In the genomic region with DNA sequence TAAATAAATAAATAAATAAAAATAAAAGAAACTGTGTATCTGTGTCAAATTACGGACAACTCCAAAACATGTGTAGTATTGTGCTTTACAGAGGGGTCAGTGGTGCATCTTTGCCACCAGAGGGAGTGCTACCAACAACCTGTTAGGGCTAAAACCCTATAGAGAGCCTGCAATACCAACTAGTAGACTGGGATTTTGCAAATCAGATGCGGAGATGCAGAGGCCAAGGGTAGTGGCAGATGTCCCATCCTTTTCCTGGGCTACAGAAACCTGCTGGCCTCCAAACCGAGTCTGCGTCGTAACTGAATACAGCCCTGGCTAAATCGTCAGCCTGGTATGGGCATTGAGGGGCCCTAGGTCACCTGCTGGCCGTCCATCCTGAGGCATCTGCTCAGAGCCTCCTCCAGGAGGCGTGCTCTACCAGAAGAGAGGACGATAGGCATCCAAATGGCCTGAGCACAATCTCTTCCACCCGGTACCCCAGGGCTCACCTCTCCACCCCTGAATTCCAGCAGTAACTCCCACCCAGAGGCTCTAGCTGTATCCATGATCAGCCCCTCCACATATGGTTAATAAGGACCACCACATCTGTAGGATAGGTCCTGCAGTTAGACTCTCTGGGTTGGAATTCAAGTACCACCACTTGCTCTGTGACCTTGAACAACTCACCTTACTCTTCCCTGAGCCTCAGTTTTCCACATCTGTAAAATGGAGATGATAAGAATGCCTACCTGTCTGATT, we compare ENCODE assay signal across 8 cellular contexts. TPM values are rescaled to one million over a fixed set of nuclear protein-coding genes. Genes with fewer than 3 reads are reported as not detected.
DNase-seq lines count a peak whose midpoint lies in the region; ATAC-seq and TF ChIP-seq lines count a peak whose summit lies in the region.

No MANE protein-coding gene starts in this region.

- no peak overlapping the region for H3K27ac ChIP-seq in Karpas-422 (ENCODE audit: low read length)
- H3K27ac ChIP-seq in PC-3 (ENCODE audit: low read length) = no peak overlapping the region
- H3K27ac ChIP-seq in fibroblast of lung (ENCODE audit: insufficient read depth, low read length) = no peak overlapping the region
- H3K27ac ChIP-seq in uterus = no peak overlapping the region

- TF ChIP-seq POLR2A in uterus (IDR thresholded peaks at IDR 0.05) = no peak

- ATAC-seq in PC-3 = peak; percentile 97
- ATAC-seq in natural killer cell treated with Interleukin-12 subunit alpha and Interleukin-12 subunit beta and Interleukin-15 and Interleukin-18, amount 100 ng/mL, for 72 hours = peak; percentile 94 to 95

- H3K9me2 ChIP-seq in Karpas-422 (replicated peaks; ENCODE audit: insufficient read depth, low read length) (no peaks in the 10 kb centered on the region), PC-3 (replicated peaks; ENCODE audit: low read length) (no peaks in the 10 kb centered on the region)

- TF ChIP-seq CTCF in PC-3 (conservative IDR thresholded peaks at IDR 0.05; ENCODE audit: low read depth, low read length) (peak; percentile 76), fibroblast of lung (conservative IDR thresholded peaks at IDR 0.05 in 1 of 2, IDR thresholded peaks at IDR 0.05 in 1 of 2; ENCODE audit: low read depth in 1 of 2, low read length in 2 of 2) (peak; percentile 81 to 86), uterus (IDR thresholded peaks at IDR 0.05) (peak; percentile 70 to 87 (median 72))

- H3K4me1 ChIP-seq in Karpas-422 (ENCODE audit: low read length) = peaks cover 2% of the 10 kb centered on the region; the same call in 1 of the 2 replicates
- peaks cover 17% of the 10 kb centered on the region for H3K4me1 ChIP-seq in PC-3 (ENCODE audit: insufficient read depth, low read length)
- H3K4me1 ChIP-seq in fibroblast of lung (ENCODE audit: control insufficient read depth, extremely low read depth, insufficient read depth, low read length) = no peaks in the 10 kb centered on the region
- H3K4me1 ChIP-seq in uterus = no peaks in the 10 kb centered on the region

- peaks cover 11% of the 10 kb centered on the region for H3K4me1 Mint-ChIP-seq in activated T-helper 1 cell treated with anti-CD3 and anti-CD28 coated beads, Interleukin-12 subunit alpha, Interleukin-12 subunit beta, Interleukin-2, Interleukin-4 antibody, amounts not matched to agents 30 ng/mL and 10 ng/mL and 1 ng/mL, durations not matched to agents 14 hours and 24 hours and 36 hours (ENCODE audit: low read depth)
- H3K4me1 Mint-ChIP-seq in natural killer cell treated with Interleukin-12 subunit alpha and Interleukin-12 subunit beta and Interleukin-15 and Interleukin-18, amount 100 ng/mL, for 72 hours (ENCODE audit: low read depth in 2 of 2) = peaks cover 7 to 11% of the 10 kb centered on the region in 2 donors

- H3K27me3 ChIP-seq in Karpas-422 (ENCODE audit: low read length) (no peaks in the 10 kb centered on the region), PC-3 (ENCODE audit: low read length) (no peaks in the 10 kb centered on the region), fibroblast of lung (ENCODE audit: control insufficient read depth, insufficient read depth, low read length) (no peaks in the 10 kb centered on the region), uterus (no peaks in the 10 kb centered on the region)

- H3F3A ChIP-seq in PC-3 (ENCODE audit: low read length, unreplicated experiment) = no peaks in the 10 kb centered on the region

- intact Hi-C loops in PC-3 (cut with micrococcal nuclease) = loop anchor here (2.0 kb wide), 2 partner anchors 19 to 205 kb away; partner anchors contain the start of gene PGAM1
- intact Hi-C loops in activated T-helper 1 cell treated with anti-CD3 and anti-CD28 coated beads, Interleukin-12 subunit alpha, Interleukin-12 subunit beta, Interleukin-2, Interleukin-4 antibody, amounts not matched to agents 30 ng/mL and 10 ng/mL and 1 ng/mL, durations not matched to agents 14 hours and 24 hours and 36 hours (cut with micrococcal nuclease) = loop anchor here (1.0 to 5.0 kb wide), 5 partner anchors 21 to 146 kb away; partner anchors contain the start of genes MMS19 and UBTD1
- intact Hi-C loops in uterus (cut with DNase I; ENCODE audit: low total_unique reads) = no loop called here

- CTCF ChIA-PET in PC-3 (lab: Charles Lee) = no interaction called here

- H3K27ac Mint-ChIP-seq in activated T-helper 1 cell treated with anti-CD3 and anti-CD28 coated beads, Interleukin-12 subunit alpha, Interleukin-12 subunit beta, Interleukin-2, Interleukin-4 antibody, amounts not matched to agents 30 ng/mL and 10 ng/mL and 1 ng/mL, durations not matched to agents 14 hours and 24 hours and 36 hours = peak overlapping the region; percentile 46
- H3K27ac Mint-ChIP-seq in natural killer cell treated with Interleukin-12 subunit alpha and Interleukin-12 subunit beta and Interleukin-15 and Interleukin-18, amount 100 ng/mL, for 72 hours = peak overlapping the region; percentile 21 to 26

- H3K4me3 ChIP-seq in Karpas-422 (ENCODE audit: low read length) = peak overlapping the region; percentile 47; the same call in 1 of the 2 replicates
- peak overlapping the region; percentile 47; the same call in 1 of the 2 replicates for H3K4me3 ChIP-seq in PC-3 (ENCODE audit: low read length)
- H3K4me3 ChIP-seq in fibroblast of lung (replicated peaks in 1 of 4; ENCODE audit: control extremely low read depth in 1 of 4, insufficient read depth in 1 of 4, low read depth in 3 of 4, low read length in 4 of 4) = no peak overlapping the region
- H3K4me3 ChIP-seq in uterus = no peak overlapping the region

- no peaks in the 10 kb centered on the region for H3K27me3 Mint-ChIP-seq in activated T-helper 1 cell treated with anti-CD3 and anti-CD28 coated beads, Interleukin-12 subunit alpha, Interleukin-12 subunit beta, Interleukin-2, Interleukin-4 antibody, amounts not matched to agents 30 ng/mL and 10 ng/mL and 1 ng/mL, durations not matched to agents 14 hours and 24 hours and 36 hours (ENCODE audit: insufficient read depth)
- no peaks in the 10 kb centered on the region for H3K27me3 Mint-ChIP-seq in natural killer cell treated with Interleukin-12 subunit alpha and Interleukin-12 subunit beta and Interleukin-15 and Interleukin-18, amount 100 ng/mL, for 72 hours

- H3K9me3 ChIP-seq in Karpas-422 (ENCODE audit: low read length) (no peaks in the 10 kb centered on the region), PC-3 (ENCODE audit: low read length) (no peaks in the 10 kb centered on the region), fibroblast of lung (ENCODE audit: control insufficient read depth, insufficient read depth, low read depth, low read length) (no peaks in the 10 kb centered on the region), uterus (no peaks in the 10 kb centered on the region)

- H4K20me1 ChIP-seq in Karpas-422 (ENCODE audit: insufficient read depth, low read depth, low read length) (no peaks in the 10 kb centered on the region), PC-3 (ENCODE audit: low read length) (no peaks in the 10 kb centered on the region), fibroblast of lung (ENCODE audit: control insufficient read depth, extremely low read depth, insufficient read depth, low read length) (no peaks in the 10 kb centered on the region)

- H3K79me2 ChIP-seq in Karpas-422 (ENCODE audit: low read length) = no peaks in the 10 kb centered on the region
- no peaks in the 10 kb centered on the region for H3K79me2 ChIP-seq in PC-3 (ENCODE audit: low read length)
- no peaks in the 10 kb centered on the region for H3K79me2 ChIP-seq in fibroblast of lung (ENCODE audit: control insufficient read depth, insufficient read depth, low read length)

- H3K9me3 Mint-ChIP-seq in activated T-helper 1 cell treated with anti-CD3 and anti-CD28 coated beads, Interleukin-12 subunit alpha, Interleukin-12 subunit beta, Interleukin-2, Interleukin-4 antibody, amounts not matched to agents 30 ng/mL and 10 ng/mL and 1 ng/mL, durations not matched to agents 14 hours and 24 hours and 36 hours = no peaks in the 10 kb centered on the region
- no peaks in the 10 kb centered on the region for H3K9me3 Mint-ChIP-seq in natural killer cell treated with Interleukin-12 subunit alpha and Interleukin-12 subunit beta and Interleukin-15 and Interleukin-18, amount 100 ng/mL, for 72 hours

- H3K36me3 Mint-ChIP-seq in activated T-helper 1 cell treated with anti-CD3 and anti-CD28 coated beads, Interleukin-12 subunit alpha, Interleukin-12 subunit beta, Interleukin-2, Interleukin-4 antibody, amounts not matched to agents 30 ng/mL and 10 ng/mL and 1 ng/mL, durations not matched to agents 14 hours and 24 hours and 36 hours (ENCODE audit: low read depth) = no peaks in the 10 kb centered on the region
- no peaks in the 10 kb centered on the region for H3K36me3 Mint-ChIP-seq in natural killer cell treated with Interleukin-12 subunit alpha and Interleukin-12 subunit beta and Interleukin-15 and Interleukin-18, amount 100 ng/mL, for 72 hours

- peak overlapping the region; percentile 57 for H3K4me3 Mint-ChIP-seq in activated T-helper 1 cell treated with anti-CD3 and anti-CD28 coated beads, Interleukin-12 subunit alpha, Interleukin-12 subunit beta, Interleukin-2, Interleukin-4 antibody, amounts not matched to agents 30 ng/mL and 10 ng/mL and 1 ng/mL, durations not matched to agents 14 hours and 24 hours and 36 hours
- H3K4me3 Mint-ChIP-seq in natural killer cell treated with Interleukin-12 subunit alpha and Interleukin-12 subunit beta and Interleukin-15 and Interleukin-18, amount 100 ng/mL, for 72 hours = peak overlapping the region; percentile 58

- H3K4me2 ChIP-seq in Karpas-422 (ENCODE audit: low read depth, low read length, poor library complexity, severe bottlenecking) (peak overlapping the region; percentile 67), PC-3 (ENCODE audit: low read length) (peak overlapping the region; percentile 79), fibroblast of lung (ENCODE audit: extremely low read depth, insufficient read depth, low read length) (peak overlapping the region; percentile 30)

- H2AFZ ChIP-seq in Karpas-422 (ENCODE audit: low read length) (no peak overlapping the region), PC-3 (ENCODE audit: low read length) (peak overlapping the region; percentile 81), fibroblast of lung (ENCODE audit: low read length) (peak overlapping the region; percentile 67)

- H3K9ac ChIP-seq in Karpas-422 (ENCODE audit: low read length) = no peak overlapping the region
- H3K9ac ChIP-seq in PC-3 (ENCODE audit: low read length) = no peak overlapping the region
- H3K9ac ChIP-seq in fibroblast of lung (ENCODE audit: insufficient read depth, low read length) = no peak overlapping the region

- no TSS peak for BruUV-seq in PC-3 (replicated peaks; lab: Mats Ljungman, UMichigan)

- DNase-seq in GDM1 (lab: John Stamatoyannopoulos, UW) = peak; percentile 60
- peak; percentile 73 for DNase-seq in H4 (ENCODE audit: low spot score)
- DNase-seq in Karpas-422 = peak; percentile 82
- peak; percentile 71 for DNase-seq in PC-3
- DNase-seq in activated T-helper 1 cell treated with anti-CD3 and anti-CD28 coated beads, Interleukin-12 subunit alpha, Interleukin-12 subunit beta, Interleukin-2, Interleukin-4 antibody, amounts not matched to agents 30 ng/mL and 10 ng/mL and 1 ng/mL, durations not matched to agents 14 hours and 24 hours and 36 hours (ENCODE audit: low spot score) = peak; percentile 55
- peak; percentile 68 to 81 for DNase-seq in fibroblast of lung (ENCODE audit: low read depth in 2 of 2)
- peak; percentile 76 for DNase-seq in natural killer cell treated with Interleukin-12 subunit alpha and Interleukin-12 subunit beta and Interleukin-15 and Interleukin-18, amount 100 ng/mL, for 72 hours (ENCODE audit: low spot score)
- peak; percentile 39 to 63 for DNase-seq in uterus

- POLR2A ChIA-PET in PC-3 (lab: Charles Lee; ENCODE audit: unreplicated experiment) = interaction anchor here (0.7 kb wide), 1 partner anchor 21 kb away, joined by 3 read pairs; no protein-coding TSS in a partner anchor

- H3K36me3 ChIP-seq in Karpas-422 (ENCODE audit: insufficient read depth, low read length) = no peaks in the 10 kb centered on the region
- H3K36me3 ChIP-seq in PC-3 (ENCODE audit: low read depth, low read length) = no peaks in the 10 kb centered on the region
- no peaks in the 10 kb centered on the region for H3K36me3 ChIP-seq in fibroblast of lung (ENCODE audit: control insufficient read depth, insufficient read depth, low read length)
- no peaks in the 10 kb centered on the region for H3K36me3 ChIP-seq in uterus

RNA-seq across cellular contexts. Expression of gene RRP12, which starts 6.2 kb away (rescaled TPM):
- 14.4 and 17.9 TPM in 2 replicates for total RNA-seq in H4 (2014; rRNA removed; shearing (Covaris generic))
- 16.2 and 16.5 TPM in 2 replicates for total RNA-seq in Karpas-422 (2014; rRNA removed; shearing (Covaris generic); ENCODE audit: low replicate concordance)
- total RNA-seq in PC-3 (2014; rRNA removed) (34.4 and 44.2 TPM in 2 replicates), fibroblast of lung (10.5 and 10.7 TPM in 2 replicates), uterus (10 to 100 TPM; 14.8 to 27.6 (median 25.0) TPM)
- total RNA-seq in activated T-helper 1 cell treated with anti-CD3 and anti-CD28 coated beads, Interleukin-12 subunit alpha, Interleukin-12 subunit beta, Interleukin-2, Interleukin-4 antibody, amounts not matched to agents 30 ng/mL and 10 ng/mL and 1 ng/mL, durations not matched to agents 14 hours and 24 hours and 36 hours = 99.9 and 104 TPM in 2 replicates
- polyA plus RNA-seq in fibroblast of lung = 6.1 and 11.1 TPM in 2 replicates
- polyA plus RNA-seq in fibroblast of lung (2012) = 11.5 and 21.0 TPM in 2 replicates
- polyA minus RNA-seq in fibroblast of lung (ENCODE audit: low replicate concordance) = 25.4 and 46.7 TPM in 2 replicates
- total RNA-seq in natural killer cell treated with Interleukin-12 subunit alpha and Interleukin-12 subunit beta and Interleukin-15 and Interleukin-18, amount 100 ng/mL, for 72 hours = 100 to 1,000 TPM in 1 of 2 donors, 10 to 100 TPM in 1; 40.1 to 100 TPM

RNA-seq across cellular contexts. Expression of gene PGAM1, which starts 18.6 kb away (rescaled TPM):
- 784 and 853 TPM in 2 replicates for total RNA-seq in H4 (2014; rRNA removed; shearing (Covaris generic))
- 234 and 237 TPM in 2 replicates for total RNA-seq in Karpas-422 (2014; rRNA removed; shearing (Covaris generic); ENCODE audit: low replicate concordance)
- total RNA-seq in PC-3 (2014; rRNA removed) = 591 and 661 TPM in 2 replicates
- total RNA-seq in activated T-helper 1 cell treated with anti-CD3 and anti-CD28 coated beads, Interleukin-12 subunit alpha, Interleukin-12 subunit beta, Interleukin-2, Interleukin-4 antibody, amounts not matched to agents 30 ng/mL and 10 ng/mL and 1 ng/mL, durations not matched to agents 14 hours and 24 hours and 36 hours = 967 and 979 TPM in 2 replicates
- 165 and 209 TPM in 2 replicates for total RNA-seq in fibroblast of lung
- polyA plus RNA-seq in fibroblast of lung = 498 and 510 TPM in 2 replicates
- polyA plus RNA-seq in fibroblast of lung (2012) = 484 and 528 TPM in 2 replicates
- polyA minus RNA-seq in fibroblast of lung (ENCODE audit: low replicate concordance) = 451 and 453 TPM in 2 replicates
- total RNA-seq in natural killer cell treated with Interleukin-12 subunit alpha and Interleukin-12 subunit beta and Interleukin-15 and Interleukin-18, amount 100 ng/mL, for 72 hours = 100 to 1,000 TPM; 546 to 554 TPM
- total RNA-seq in uterus = 100 to 1,000 TPM; 106 to 142 (median 127) TPM

RNA-seq across cellular contexts. Expression of gene EXOSC1, which starts 38.4 kb away (rescaled TPM):
- total RNA-seq in H4 (2014; rRNA removed; shearing (Covaris generic)) = 75.0 and 87.7 TPM in 2 replicates
- total RNA-seq in Karpas-422 (2014; rRNA removed; shearing (Covaris generic); ENCODE audit: low replicate concordance) = 30.8 and 47.1 TPM in 2 replicates
- 23.0 and 34.7 TPM in 2 replicates for total RNA-seq in PC-3 (2014; rRNA removed)
- total RNA-seq in activated T-helper 1 cell treated with anti-CD3 and anti-CD28 coated beads, Interleukin-12 subunit alpha, Interleukin-12 subunit beta, Interleukin-2, Interleukin-4 antibody, amounts not matched to agents 30 ng/mL and 10 ng/mL and 1 ng/mL, durations not matched to agents 14 hours and 24 hours and 36 hours = 55.3 and 57.1 TPM in 2 replicates
- total RNA-seq in fibroblast of lung = 32.7 and 33.1 TPM in 2 replicates
- polyA plus RNA-seq in fibroblast of lung = 39.5 and 45.4 TPM in 2 replicates
- polyA plus RNA-seq in fibroblast of lung (2012) = 39.9 and 45.4 TPM in 2 replicates
- polyA minus RNA-seq in fibroblast of lung (ENCODE audit: low replicate concordance) = 11.7 and 34.6 TPM in 2 replicates
- total RNA-seq in natural killer cell treated with Interleukin-12 subunit alpha and Interleukin-12 subunit beta and Interleukin-15 and Interleukin-18, amount 100 ng/mL, for 72 hours = 10 to 100 TPM; 51.0 to 64.5 TPM
- 100 to 1,000 TPM in 1 of 4 donors, 10 to 100 TPM in 3; 26.7 to 349 (median 48.3) TPM for total RNA-seq in uterus

RNA-seq across cellular contexts. Expression of gene ZDHHC16, which starts 38.6 kb away (rescaled TPM):
- 38.5 and 49.4 TPM in 2 replicates for total RNA-seq in H4 (2014; rRNA removed; shearing (Covaris generic))
- total RNA-seq in Karpas-422 (2014; rRNA removed; shearing (Covaris generic); ENCODE audit: low replicate concordance) = 16.3 and 25.5 TPM in 2 replicates
- total RNA-seq in PC-3 (2014; rRNA removed) (35.1 and 47.1 TPM in 2 replicates), fibroblast of lung (33.4 and 39.3 TPM in 2 replicates), uterus (10 to 100 TPM in 2 of 4 donors, 1 to 10 TPM in 2; 1.8 to 31.8 (median 19.0) TPM)
- total RNA-seq in activated T-helper 1 cell treated with anti-CD3 and anti-CD28 coated beads, Interleukin-12 subunit alpha, Interleukin-12 subunit beta, Interleukin-2, Interleukin-4 antibody, amounts not matched to agents 30 ng/mL and 10 ng/mL and 1 ng/mL, durations not matched to agents 14 hours and 24 hours and 36 hours = 48.3 and 48.8 TPM in 2 replicates
- 60.2 and 69.6 TPM in 2 replicates for polyA plus RNA-seq in fibroblast of lung
- 41.3 and 48.9 TPM in 2 replicates for polyA plus RNA-seq in fibroblast of lung (2012)
- 166 and 196 TPM in 2 replicates for polyA minus RNA-seq in fibroblast of lung (ENCODE audit: low replicate concordance)
- 10 to 100 TPM; 43.6 to 61.2 TPM for total RNA-seq in natural killer cell treated with Interleukin-12 subunit alpha and Interleukin-12 subunit beta and Interleukin-15 and Interleukin-18, amount 100 ng/mL, for 72 hours

Comparison
In these comparisons a context has a peak if more than half of its experiments do, and no peak if none do; other contexts are left out.
1. H3K4me3 ChIP-seq: peak in Karpas-422 (single experiment) and PC-3 (single experiment); none in fibroblast of lung (0 of 4) and uterus (0 of 2).
2. Peak in every context shown above with its lines, with median percentiles within 50 percentile points of each other: DNase-seq, H3K4me2 ChIP-seq and CTCF ChIP-seq.